In the genomic region with DNA sequence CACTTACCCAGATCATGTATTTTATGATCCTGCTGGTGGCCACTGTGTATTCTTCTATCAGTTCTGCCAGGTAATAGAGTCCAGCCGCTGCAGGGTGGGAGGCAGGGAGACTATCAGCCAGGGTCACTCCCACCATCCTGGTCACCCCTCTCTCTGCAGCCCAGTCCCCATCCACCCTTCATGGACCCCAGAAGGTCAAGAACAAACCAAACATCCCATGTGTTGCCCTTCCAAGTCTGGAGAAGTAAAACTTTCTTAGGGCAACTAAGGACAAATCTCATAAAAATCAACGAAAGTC, we compare ENCODE assay signal across 10 cellular contexts. TPM values are rescaled to one million over a fixed set of nuclear protein-coding genes. Genes with fewer than 3 reads are reported as not detected.
DNase-seq lines count a peak whose midpoint lies in the region; ATAC-seq and TF ChIP-seq lines count a peak whose summit lies in the region.
"Had no signal": no experiment of that assay in that cellular context is flagged by ENCODE, and none has a peak within 500 bp of the region (broad histone marks: within the 10 kb centered on the region; RNA-seq: fewer than 3 reads in every experiment).

No MANE protein-coding gene starts in this region.

- peaks cover 11% of the 10 kb centered on the region for H3K36me3 ChIP-seq in GM06990 (ENCODE audit: control insufficient read depth, insufficient read depth, low read length)
- H3K36me3 ChIP-seq in SJCRH30, result peaks cover 16% of the 10 kb centered on the region
- H3K36me3 ChIP-seq in rectal smooth muscle tissue (ENCODE audit: control insufficient read depth, insufficient read depth, low read length), result peaks cover 21% of the 10 kb centered on the region

- peak overlapping the region; percentile 95 for H3K4me3 ChIP-seq in GM06990 (replicated peaks; ENCODE audit: low read depth, low read length)
- H3K4me3 ChIP-seq in SJCRH30, result peak overlapping the region; percentile 89
- peak overlapping the region; percentile 86 for H3K4me3 ChIP-seq in fibroblast of the aortic adventitia (ENCODE audit: low read depth, low read length)
- H3K4me3 ChIP-seq in rectal smooth muscle tissue (ENCODE audit: low read length), result peak overlapping the region; percentile 94

- peaks cover 7% of the 10 kb centered on the region; the same call in 1 of the 2 replicates for H3K4me1 ChIP-seq in SJCRH30
- H3K4me1 ChIP-seq in rectal smooth muscle tissue (ENCODE audit: control insufficient read depth, insufficient read depth, low read length), result peaks cover 13% of the 10 kb centered on the region

- no peaks in the 10 kb centered on the region for H3K9me3 ChIP-seq in SJCRH30 (replicated peaks)

- H3K27ac ChIP-seq in SJCRH30, result no peak overlapping the region
- H3K27ac ChIP-seq in rectal smooth muscle tissue (ENCODE audit: low read depth, low read length), result no peak overlapping the region

- H3K9ac ChIP-seq in rectal smooth muscle tissue (ENCODE audit: low read length), result peak overlapping the region; percentile 75

- DNase-seq in GM06990 (ENCODE audit: extremely low read depth, insufficient read length), result no peak
- DNase-seq in SJCRH30, result no peak
- no peak for DNase-seq in fibroblast of the aortic adventitia (ENCODE audit: low read depth)
- DNase-seq in kidney tubule cell (ENCODE audit: low spot score), result no peak
- no peak for DNase-seq in NCI-H82 (lab: John Stamatoyannopoulos, UW)
- DNase-seq: midbrain had no signal

- ATAC-seq in GM19351 (IDR thresholded peaks at IDR 0.05; ENCODE audit: unreplicated experiment) (no peak), GM21390 (IDR thresholded peaks at IDR 0.05; ENCODE audit: unreplicated experiment) (no peak)

- TF ChIP-seq CTCF in GM06990 (IDR thresholded peaks at IDR 0.05; ENCODE audit: insufficient read depth, low read length, poor library complexity, severe bottlenecking) (no peak), fibroblast of the aortic adventitia (IDR thresholded peaks at IDR 0.05; ENCODE audit: insufficient read depth, low read length) (no peak)

- H3K27me3 ChIP-seq in GM06990 (replicated peaks; ENCODE audit: control insufficient read depth, insufficient read depth, low read length), result no peaks in the 10 kb centered on the region
- no peaks in the 10 kb centered on the region for H3K27me3 ChIP-seq in SJCRH30
- H3K27me3 ChIP-seq in rectal smooth muscle tissue (ENCODE audit: control insufficient read depth, insufficient read depth, low read length), result no peaks in the 10 kb centered on the region

RNA-seq across cellular contexts. Expression of gene TEX261, which starts 1.0 kb away (rescaled TPM):
- total RNA-seq in SJCRH30 (2014; rRNA removed; shearing (Covaris generic)), result 85.3 and 90.9 TPM in 2 replicates
- total RNA-seq in fibroblast of the aortic adventitia (ENCODE audit: low replicate concordance), result 11.8 and 44.2 TPM in 2 replicates

RNA-seq across cellular contexts. Expression of gene ANKRD53, which starts 15.2 kb away (rescaled TPM):
- 0.36 TPM in 1 of 2 replicates, not detected in the other for total RNA-seq in SJCRH30 (2014; rRNA removed; shearing (Covaris generic))
- 1.1 and 6.5 TPM in 2 replicates for total RNA-seq in fibroblast of the aortic adventitia (ENCODE audit: low replicate concordance)
- total RNA-seq: T-helper 1 cell treated with Interleukin-12 subunit alpha and Interleukin-12 subunit beta and Interleukin-4 antibody, amounts not matched to agents 30 ng/mL and 1 ng/mL, for 36 hours had no signal

RNA-seq across cellular contexts. Expression of gene ATP6V1B1, which starts 57.9 kb away (rescaled TPM):
- 1.6 and 2.0 TPM in 2 replicates for total RNA-seq in SJCRH30 (2014; rRNA removed; shearing (Covaris generic))
- total RNA-seq in fibroblast of the aortic adventitia (ENCODE audit: low replicate concordance), result 0.09 and 0.57 TPM in 2 replicates
- total RNA-seq: T-helper 1 cell treated with Interleukin-12 subunit alpha and Interleukin-12 subunit beta and Interleukin-4 antibody, amounts not matched to agents 30 ng/mL and 1 ng/mL, for 36 hours had no signal
